ENCODE assay signal across 28 cellular contexts in the genomic region with DNA sequence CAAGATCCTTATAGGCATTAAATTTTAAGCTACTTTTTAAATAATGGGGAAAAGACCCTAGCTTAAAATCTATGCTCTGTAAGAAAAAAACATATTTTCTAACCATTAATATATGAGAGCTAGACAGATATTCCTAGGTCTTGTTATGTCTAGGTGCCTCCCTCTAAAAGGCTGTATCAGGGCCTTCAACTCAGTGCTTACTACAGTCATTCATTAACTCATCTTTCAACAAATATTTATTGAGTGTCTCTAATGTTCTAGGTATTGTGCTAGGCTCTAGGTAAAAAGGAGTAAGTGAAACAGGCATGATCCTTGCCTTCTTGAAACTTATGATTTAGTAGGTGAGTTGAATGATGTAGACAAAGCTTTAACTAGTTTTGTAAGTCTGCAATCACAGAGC. TPM values are rescaled to one million over a fixed set of nuclear protein-coding genes. Genes with fewer than 3 reads are reported as not detected.
"Had no signal": no experiment of that assay in that cellular context is flagged by ENCODE, and none has a peak within 500 bp of the region (broad histone marks: within the 10 kb centered on the region; RNA-seq: fewer than 3 reads in every experiment).

No MANE protein-coding gene starts in this region.

- H3K9ac ChIP-seq: parathyroid adenoma had no signal

- H3K4me1 ChIP-seq: parathyroid adenoma, psoas muscle, sigmoid colon, stomach, thyroid gland, tibial nerve, upper lobe of left lung, vagina had no signal

- ATAC-seq: natural killer cell treated with Interleukin-12 subunit alpha and Interleukin-12 subunit beta and Interleukin-15 and Interleukin-18, amount 100 ng/mL, for 72 hours; psoas muscle; right cardiac atrium; stimulated activated effector memory CD8-positive, alpha-beta T cell treated with anti-CD3 and anti-CD28 coated beads, Interleukin-12 subunit alpha, Interleukin-12 subunit beta, amount 100 ng/mL, for 72 hours; stimulated activated naive B cell treated with anti-CD40 and anti-IgM and Interleukin-4, amounts not matched to agents 10 μg/mL and 1 μg/mL and 100 μg/mL, for 72 hours had no signal

- H2AFZ ChIP-seq: parathyroid adenoma had no signal

- H3K36me3 ChIP-seq: ovary, right lobe of liver, sigmoid colon, stomach, thoracic aorta, thyroid gland, tibial nerve, upper lobe of left lung, vagina had no signal

- H3K27me3 ChIP-seq: ovary, right lobe of liver, sigmoid colon, stomach, thyroid gland, tibial nerve, upper lobe of left lung, vagina had no signal

- H3K9me3 ChIP-seq: ovary, psoas muscle, right lobe of liver, sigmoid colon, thoracic aorta, thyroid gland, tibial nerve, upper lobe of left lung, vagina had no signal

- H3K4me3 ChIP-seq: ovary, psoas muscle, right lobe of liver, sigmoid colon, stomach, thoracic aorta, thyroid gland, tibial nerve, upper lobe of left lung, vagina had no signal

- DNase-seq: nephron progenitor cell; occipital lobe; ovary; posterior cingulate gyrus; psoas muscle; right cardiac atrium; right lobe of liver; sigmoid colon; small intestine; stimulated activated CD4-positive, alpha-beta T cell treated with anti-CD3 and anti-CD28 coated beads, Interleukin-15, amount 100 ng/mL, for 24 hours; stimulated activated CD4-positive, alpha-beta T cell treated with anti-CD3 and anti-CD28 coated beads, Interleukin-2, amount 100 ng/mL, for 24 hours; stimulated activated CD4-positive, alpha-beta T cell treated with anti-CD3 and anti-CD28 coated beads, Interleukin-2, amount 100 ng/mL, for 48 hours; stimulated activated CD4-positive, alpha-beta T cell treated with anti-CD3 and anti-CD28 coated beads, Interleukin-4, amount 100 ng/mL, for 24 hours; stimulated activated naive B cell treated with anti-CD40 and anti-IgM and Interleukin-4, amounts not matched to agents 10 μg/mL and 1 μg/mL and 100 μg/mL, for 72 hours; stimulated activated naive CD4-positive, alpha-beta T cell treated with Interleukin-2 at 50 U/mL for 16 hours; stomach; thyroid gland; trophoblast cell; upper lobe of left lung had no signal

- FAIRE-seq: small intestine, urothelium cell line had no signal

- H3K79me2 ChIP-seq: parathyroid adenoma had no signal

- H3K27ac ChIP-seq: ovary, parathyroid adenoma, psoas muscle, right lobe of liver, sigmoid colon, stomach, thoracic aorta, thyroid gland, tibial nerve, upper lobe of left lung, vagina had no signal

RNA-seq across cellular contexts. Expression of a gene that starts 6.4 kb away (rescaled TPM):
- total RNA-seq: neural crest cell, progenitor cell of endocrine pancreas had no signal
